In the genomic region with DNA sequence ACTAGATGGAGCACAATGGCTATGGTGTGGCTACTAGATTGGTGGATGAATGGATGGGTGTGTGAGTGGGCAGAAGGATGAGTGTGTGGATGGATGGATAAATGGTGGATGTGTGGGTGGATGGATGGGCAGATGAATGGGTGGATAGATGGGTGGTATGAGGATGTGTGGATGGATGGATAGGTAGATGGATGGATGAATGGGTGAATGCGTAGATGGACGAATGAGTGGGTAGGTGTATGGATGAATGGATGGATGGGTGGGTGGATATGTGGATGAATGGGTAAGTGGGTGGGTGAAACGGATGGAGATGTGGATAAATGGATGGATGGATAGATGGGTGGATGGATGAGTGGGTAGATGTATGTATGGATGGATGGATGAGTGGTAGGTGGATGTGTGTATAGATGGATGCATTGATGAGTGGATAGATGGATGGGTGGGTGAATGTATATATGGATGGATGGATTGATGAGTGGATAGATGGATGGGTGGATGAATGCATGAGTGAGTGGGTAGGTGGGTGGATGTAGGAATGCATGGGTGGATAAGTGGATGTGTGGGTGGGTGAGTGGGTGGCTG, we compare ENCODE assay signal across 31 cellular contexts.
"Had no signal": no experiment of that assay in that cellular context is flagged by ENCODE, and none has a peak within 500 bp of the region (broad histone marks: within the 10 kb centered on the region; RNA-seq: fewer than 3 reads in every experiment).

No MANE protein-coding gene starts in this region.

- H3K4me1 Mint-ChIP-seq: immature natural killer cell; naive thymus-derived CD8-positive, alpha-beta T cell; nephron; neural crest cell; stimulated activated memory B cell treated with anti-CD40 and anti-IgM and Interleukin-4, amounts not matched to agents 10 μg/mL and 1 μg/mL and 100 μg/mL, for 72 hours; stimulated activated naive CD8-positive, alpha-beta T cell treated with anti-CD3 and anti-CD28 coated beads, Interleukin-15, amount 100 ng/mL, for 72 hours had no signal

- H3K36me3 Mint-ChIP-seq: naive thymus-derived CD8-positive, alpha-beta T cell; stimulated activated memory B cell treated with anti-CD40 and anti-IgM and Interleukin-4, amounts not matched to agents 10 μg/mL and 1 μg/mL and 100 μg/mL, for 72 hours; type B pancreatic cell had no signal

- H3K9me3 ChIP-seq: left lung, lower lobe of right lung, pancreas, prostate gland, sigmoid colon, spleen, tibial nerve, uterus had no signal

- H3K27me3 ChIP-seq: pancreas, uterus had no signal

- H3K4me3 Mint-ChIP-seq: immature natural killer cell; naive thymus-derived CD8-positive, alpha-beta T cell; nephron; neural crest cell; stimulated activated memory B cell treated with anti-CD40 and anti-IgM and Interleukin-4, amounts not matched to agents 10 μg/mL and 1 μg/mL and 100 μg/mL, for 72 hours; stimulated activated naive CD8-positive, alpha-beta T cell treated with anti-CD3 and anti-CD28 coated beads, Interleukin-15, amount 100 ng/mL, for 72 hours; type B pancreatic cell had no signal

- H3K27ac Mint-ChIP-seq: immature natural killer cell; naive thymus-derived CD8-positive, alpha-beta T cell; nephron; stimulated activated memory B cell treated with anti-CD40 and anti-IgM and Interleukin-4, amounts not matched to agents 10 μg/mL and 1 μg/mL and 100 μg/mL, for 72 hours; stimulated activated naive CD8-positive, alpha-beta T cell treated with anti-CD3 and anti-CD28 coated beads, Interleukin-15, amount 100 ng/mL, for 72 hours; type B pancreatic cell had no signal

- ATAC-seq: left colon; left lung; lower lobe of right lung; naive thymus-derived CD8-positive, alpha-beta T cell; pancreas; right cardiac atrium; stimulated activated memory B cell treated with anti-CD40 and anti-IgM and Interleukin-4, amounts not matched to agents 10 μg/mL and 1 μg/mL and 100 μg/mL, for 72 hours; stimulated activated naive CD8-positive, alpha-beta T cell treated with anti-CD3 and anti-CD28 coated beads, Interleukin-15, amount 100 ng/mL, for 72 hours had no signal

- H3K4me3 ChIP-seq: left lung, lower lobe of right lung, pancreas, prostate gland, sigmoid colon, spleen, tibial nerve, uterus had no signal

- H3K4me1 ChIP-seq: left lung, lower lobe of right lung, pancreas, prostate gland, sigmoid colon, spleen, uterus had no signal

- FAIRE-seq: islet of Langerhans, kidney, pancreas, small intestine had no signal

- H3K36me3 ChIP-seq: left lung, lower lobe of right lung, pancreas, prostate gland, sigmoid colon, spleen, tibial nerve, uterus had no signal

- H3K9me3 Mint-ChIP-seq: immature natural killer cell, nephron, type B pancreatic cell had no signal

- H3K27ac ChIP-seq: left lung, lower lobe of right lung, pancreas, prostate gland, sigmoid colon, spleen, tibial nerve, uterus had no signal

- DNase-seq: hypothalamus; immature natural killer cell; kidney; left colon; left lung; lower lobe of right lung; mammary epithelial cell; mesenchymal stem cell; naive thymus-derived CD8-positive, alpha-beta T cell; nucleus accumbens; pancreas; posterior cingulate gyrus; retina; right cardiac atrium; sigmoid colon; small intestine; spleen; stimulated activated CD4-positive, alpha-beta T cell treated with anti-CD3 and anti-CD28 coated beads, Interleukin-2, amount 100 ng/mL, for 48 hours; stimulated activated CD4-positive, alpha-beta T cell treated with anti-CD3 and anti-CD28 coated beads, Interleukin-4, amount 100 ng/mL, for 4 hours; stimulated activated CD8-positive, alpha-beta memory T cell treated with anti-CD3 and anti-CD28 coated beads, Interleukin-4, amount 100 ng/mL, for 48 hours; stimulated activated naive CD4-positive, alpha-beta T cell treated with Interleukin-2 at 50 U/mL for 16 hours; stimulated activated naive CD8-positive, alpha-beta T cell treated with anti-CD3 and anti-CD28 coated beads, Interleukin-15, amount 100 ng/mL, for 72 hours; substantia nigra; uterus had no signal
